In genomic region chr5:74829413-74829812, GRCh38 we compare ENCODE assay signal across 22 cellular contexts. TPM values are rescaled to one million over a fixed set of nuclear protein-coding genes. Genes with fewer than 3 reads are reported as not detected.
DNase-seq lines count a peak whose midpoint lies in the region; ATAC-seq, FAIRE-seq and TF ChIP-seq lines count a peak whose summit lies in the region.
"Had no signal": no experiment of that assay in that cellular context is flagged by ENCODE, and none has a peak within 500 bp of the region (broad histone marks: within the 10 kb centered on the region; RNA-seq: fewer than 3 reads in every experiment).

No MANE protein-coding gene starts in this region.

- peaks cover 41% of the 10 kb centered on the region for H3K36me3 Mint-ChIP-seq in CD4-positive, alpha-beta T cell (ENCODE audit: low read depth)
- H3K36me3 Mint-ChIP-seq: CD14-positive monocyte had no signal

- H3K79me1 ChIP-seq in H1 (ENCODE audit: low read depth, low read length) = no peaks in the 10 kb centered on the region

- no peak overlapping the region for H3K4ac ChIP-seq in H1 (replicated peaks; ENCODE audit: insufficient read length, low read depth, low read length)

- H4K5ac ChIP-seq in H1 (ENCODE audit: insufficient read length, low read depth, low read length) = no peak overlapping the region

- DNase-seq in HepG2 (ENCODE audit: low spot score) (no peak), right lobe of liver (no peak), H1 (ENCODE audit: low read depth in 1 of 2, low spot score in 2 of 2) (no peak)
- no peak for DNase-seq in CD4-positive, alpha-beta T cell
- DNase-seq: ACHN; AML-193; BE2C; Caco-2; CD4-positive, alpha-beta memory T cell; DMS153; DND-41; GOT3; H7; HCEC 1CT; HFFc6 had no signal

- TF ChIP-seq EP300 in HepG2 (IDR thresholded peaks at IDR 0.05; ENCODE audit: low read depth in 2 of 2, low read length in 2 of 2) (no peak), HepG2 (CRISPR knock-in tag; IDR thresholded peaks at IDR 0.05; ENCODE audit: borderline replicate concordance) (no peak), Ishikawa (IDR thresholded peaks at IDR 0.05; ENCODE audit: borderline replicate concordance) (no peak), H1 (IDR thresholded peaks at IDR 0.05; ENCODE audit: borderline replicate concordance in 1 of 2, low read depth in 2 of 2, low read length in 2 of 2) (no peak)

- TF ChIP-seq POLR2A in HepG2 (IDR thresholded peaks at IDR 0.05; ENCODE audit: insufficient read depth in 1 of 2, low read depth in 2 of 2, low read length in 2 of 2) (no peak), right lobe of liver (IDR thresholded peaks at IDR 0.05) (no peak), H1 (IDR thresholded peaks at IDR 0.05; ENCODE audit: control extremely low read depth in 1 of 2, low read depth in 2 of 2, low read length in 2 of 2) (no peak)

- H3K14ac ChIP-seq in H1 (ENCODE audit: insufficient read length) = no peak overlapping the region

- H3K79me2 ChIP-seq in HepG2 (ENCODE audit: insufficient read depth, low read length) = peaks cover 41% of the 10 kb centered on the region
- H3K79me2 ChIP-seq in H1 (ENCODE audit: control insufficient read depth in 1 of 2, insufficient read depth in 2 of 2, low read length in 2 of 2) = peaks cover 0 to 87% of the 10 kb centered on the region in 2 experiments; a peak in 2 of 4 replicates

- no peak overlapping the region for H2BK12ac ChIP-seq in H1 (ENCODE audit: low read depth, low read length)

- peaks cover 19% of the 10 kb centered on the region for H3K4me1 ChIP-seq in HepG2 (ENCODE audit: insufficient read depth, low read length)
- H3K4me1 ChIP-seq in right lobe of liver = peaks cover 0 to 13% (median 5%) of the 10 kb centered on the region in 4 donors
- H3K4me1 ChIP-seq in H1 (replicated peaks in 1 of 4; ENCODE audit: control insufficient read depth in 3 of 4, insufficient read depth in 4 of 4, low read length in 3 of 4) = peaks cover 0 to under 1% (median 0%) of the 10 kb centered on the region in 4 experiments; a peak in 1 of 7 replicates
- H3K4me1 ChIP-seq: BE2C; BLaER1 treated with 17β-estradiol and CSF1 and Interleukin-3, amounts not matched to agents 10 nM and 100 nM had no signal

- H3K9me3 Mint-ChIP-seq in CD4-positive, alpha-beta T cell = no peaks in the 10 kb centered on the region
- H3K9me3 Mint-ChIP-seq: CD4-positive, alpha-beta memory T cell; HFFc6 had no signal

- POLR2A ChIA-PET in HepG2 (lab: Yijun Ruan, JAX) = no interaction called here
- POLR2A ChIA-PET in H1 (lab: Charles Lee; ENCODE audit: partially characterized antibody) = no interaction called here
- POLR2A ChIA-PET in CD4-positive, alpha-beta T cell (lab: Charles Lee) = no interaction called here

- H3K9me3 ChIP-seq in HepG2 (ENCODE audit: low read length) (no peaks in the 10 kb centered on the region), right lobe of liver (no peaks in the 10 kb centered on the region), H1 (ENCODE audit: insufficient read depth in 2 of 2, low read depth in 1 of 2, low read length in 1 of 2) (no peaks in the 10 kb centered on the region)
- H3K9me3 ChIP-seq in CD4-positive, alpha-beta T cell (ENCODE audit: control insufficient read depth, low read length) = no peaks in the 10 kb centered on the region
- H3K9me3 ChIP-seq: BE2C; BLaER1 treated with 17β-estradiol and CSF1 and Interleukin-3, amounts not matched to agents 10 nM and 100 nM; Caco-2 had no signal

- CTCF ChIA-PET in HepG2 (lab: Yijun Ruan, JAX; ENCODE audit: low intra/inter-chr PET ratio, low total read pairs) (no interaction called here), H1 (lab: Charles Lee; ENCODE audit: partially characterized antibody) (interaction anchor here (0.6 to 0.9 kb wide), 2 partner anchors 30 to 85 kb away, joined by 3 read pairs; no protein-coding TSS in a partner anchor)
- CTCF ChIA-PET in CD4-positive, alpha-beta T cell (lab: Charles Lee) = no interaction called here

- H3K18ac ChIP-seq in H1 (ENCODE audit: extremely low read depth, low read length) = no peak overlapping the region

- H2BK5ac ChIP-seq in H1 (ENCODE audit: low read depth, low read length) = no peak overlapping the region

- no peak overlapping the region for H4K8ac ChIP-seq in H1 (ENCODE audit: extremely low read depth, insufficient read depth, low read length)

- H2BK20ac ChIP-seq in H1 (ENCODE audit: low read length) = no peak overlapping the region

- TF ChIP-seq CTCF in HepG2 (CRISPR knock-in tag; IDR thresholded peaks at IDR 0.05) = no peak
- TF ChIP-seq CTCF in right lobe of liver (IDR thresholded peaks at IDR 0.05) = no peak
- TF ChIP-seq CTCF in H1 (IDR thresholded peaks at IDR 0.05; ENCODE audit: control extremely low read depth in 1 of 3, insufficient read depth in 1 of 3, low read depth in 1 of 3, low read length in 3 of 3) = no peak
- TF ChIP-seq CTCF in CD4-positive, alpha-beta T cell (IDR thresholded peaks at IDR 0.05) = no peak

- no peaks in the 10 kb centered on the region for H3K4me1 Mint-ChIP-seq in CD4-positive, alpha-beta T cell (ENCODE audit: low read depth)
- H3K4me1 Mint-ChIP-seq: CD14-positive monocyte had no signal

- no peak for FAIRE-seq in HepG2 (lab: Jason Lieb, UNC)
- FAIRE-seq in H1 (lab: Jason Lieb, UNC) = no peak
- FAIRE-seq: A204.1, GM12892 had no signal

- H3K4me2 ChIP-seq in HepG2 (ENCODE audit: low read depth, low read length) (no peak overlapping the region), H1 (ENCODE audit: insufficient read depth in 1 of 2, low read depth in 2 of 2, low read length in 2 of 2) (no peak overlapping the region)
- H3K4me2 ChIP-seq: BLaER1 treated with 17β-estradiol and CSF1 and Interleukin-3, amounts not matched to agents 10 nM and 100 nM had no signal

- BruUV-seq in HepG2 (replicated peaks; lab: Mats Ljungman, UMichigan) = no TSS peak

- H2BK15ac ChIP-seq in H1 (ENCODE audit: low read length) = no peak overlapping the region

- peaks cover 1 to 32% of the 10 kb centered on the region in 2 experiments; a peak in 4 of 5 replicates for H3K36me3 ChIP-seq in HepG2 (replicated peaks in 1 of 2; ENCODE audit: control insufficient read depth in 1 of 2, insufficient read depth in 2 of 2, low read length in 2 of 2)
- no peaks in the 10 kb centered on the region for H3K36me3 ChIP-seq in right lobe of liver
- peaks cover 0 to 32% (median 6%) of the 10 kb centered on the region in 4 experiments; a peak in 5 of 8 replicates for H3K36me3 ChIP-seq in H1 (ENCODE audit: control insufficient read depth in 2 of 4, insufficient read depth in 4 of 4, low read length in 3 of 4)
- H3K36me3 ChIP-seq: BE2C had no signal

- H3K4me3 ChIP-seq in HepG2 (replicated peaks in 1 of 3; ENCODE audit: insufficient read depth in 1 of 3, low read depth in 2 of 3, low read length in 3 of 3) = no peak overlapping the region
- H3K4me3 ChIP-seq in right lobe of liver = no peak overlapping the region
- no peak overlapping the region for H3K4me3 ChIP-seq in H1 (ENCODE audit: extremely low read depth in 1 of 4, insufficient read depth in 2 of 4, low read depth in 3 of 4, low read length in 4 of 4)
- H3K4me3 ChIP-seq: BLaER1 treated with 17β-estradiol and CSF1 and Interleukin-3, amounts not matched to agents 10 nM and 100 nM had no signal

- H3K27ac ChIP-seq in HepG2 (ENCODE audit: extremely low read length, insufficient read depth, low read length) (no peak overlapping the region), right lobe of liver (no peak overlapping the region), H1 (ENCODE audit: low read depth, low read length) (no peak overlapping the region)
- H3K27ac ChIP-seq in CD4-positive, alpha-beta T cell (ENCODE audit: low read depth, low read length) = no peak overlapping the region
- H3K27ac ChIP-seq: 22Rv1; BLaER1 treated with 17β-estradiol and CSF1 and Interleukin-3, amounts not matched to agents 10 nM and 100 nM had no signal

- no peak overlapping the region for H3K4me3 Mint-ChIP-seq in CD4-positive, alpha-beta T cell
- H3K4me3 Mint-ChIP-seq: CD14-positive monocyte; CD4-positive, alpha-beta memory T cell; HFFc6 had no signal

- intact Hi-C loops in HepG2 (cut with micrococcal nuclease; ENCODE audit: unreplicated experiment) (no loop called here), right lobe of liver (cut with DNase I) (no loop called here)
- intact Hi-C loops in CD4-positive, alpha-beta T cell (cut with DNase I, micrococcal nuclease) = no loop called here

- ATAC-seq in HepG2 (no peak), right lobe of liver (no peak), GM19463 (IDR thresholded peaks at IDR 0.05; ENCODE audit: unreplicated experiment) (no peak)
- ATAC-seq in CD4-positive, alpha-beta T cell (ENCODE audit: poor library complexity) = no peak

- WGBS in HepG2 (ENCODE audit: low lambda C conversion rate) = 99% methylated on average over 7 of the region's 7 CpGs
- 88% methylated on average over 6 of the region's 7 CpGs for WGBS in right lobe of liver (ENCODE audit: insufficient coverage, low coverage, low lambda C conversion rate, missing lambda C conversion rate)
- 99% methylated on average over 7 of the region's 7 CpGs; no CpG with 5 or more reads in 1 of the 2 experiments for WGBS in H1 (ENCODE audit: extremely low coverage in 1 of 2, insufficient coverage in 1 of 2, insufficient read length in 1 of 2, insufficient replicate concordance in 2 of 2, low coverage in 1 of 2, low lambda C conversion rate in 2 of 2, missing lambda C conversion rate in 1 of 2), 2 experiments

- H3K27me3 ChIP-seq in HepG2 (ENCODE audit: control insufficient read depth in 1 of 2, insufficient read depth in 2 of 2, low read length in 2 of 2) = no peaks in the 10 kb centered on the region
- H3K27me3 ChIP-seq in right lobe of liver = no peaks in the 10 kb centered on the region
- H3K27me3 ChIP-seq in H1 (replicated peaks in 1 of 4; ENCODE audit: control insufficient read depth in 3 of 4, extremely low read depth in 1 of 4, insufficient read depth in 3 of 4, low read length in 3 of 4) = no peaks in the 10 kb centered on the region
- H3K27me3 ChIP-seq in CD4-positive, alpha-beta T cell (ENCODE audit: control insufficient read depth, insufficient read depth, low read length) = no peaks in the 10 kb centered on the region
- H3K27me3 ChIP-seq: BLaER1 treated with 17β-estradiol and CSF1 and Interleukin-3, amounts not matched to agents 10 nM and 100 nM had no signal

- H2AFZ ChIP-seq in HepG2 (ENCODE audit: low read length) (no peak overlapping the region), H1 (ENCODE audit: low read length) (no peak overlapping the region)

- H4K20me1 ChIP-seq in HepG2 (ENCODE audit: insufficient read depth, low read length) (no peaks in the 10 kb centered on the region), H1 (replicated peaks in 1 of 2; ENCODE audit: control insufficient read depth in 1 of 2, insufficient read depth in 2 of 2, low read length in 2 of 2) (no peaks in the 10 kb centered on the region)
- H4K20me1 ChIP-seq: BLaER1 treated with 17β-estradiol and CSF1 and Interleukin-3, amounts not matched to agents 10 nM and 100 nM had no signal

- no peak overlapping the region for H3K27ac Mint-ChIP-seq in CD4-positive, alpha-beta T cell
- H3K27ac Mint-ChIP-seq: CD14-positive monocyte; CD4-positive, alpha-beta memory T cell; HFFc6 had no signal

- H2AK5ac ChIP-seq in H1 (ENCODE audit: low read depth, low read length) = no peak overlapping the region

- H2BK120ac ChIP-seq in H1 (replicated peaks; ENCODE audit: low read depth, low read length) = no peak overlapping the region

- H3K27me3 Mint-ChIP-seq in CD4-positive, alpha-beta T cell = no peaks in the 10 kb centered on the region
- H3K27me3 Mint-ChIP-seq: CD4-positive, alpha-beta memory T cell had no signal

- H3K23ac ChIP-seq in H1 (ENCODE audit: insufficient read length) = no peak overlapping the region

- no peak overlapping the region for H4K91ac ChIP-seq in H1 (replicated peaks; ENCODE audit: insufficient read length, low read length)

- H3K9ac ChIP-seq in HepG2 (ENCODE audit: insufficient read depth, low read depth, low read length) (no peak overlapping the region), H1 (replicated peaks in 1 of 4; ENCODE audit: extremely low read depth in 1 of 4, low read depth in 3 of 4, low read length in 3 of 4) (no peak overlapping the region)
- H3K9ac ChIP-seq: BLaER1 treated with 17β-estradiol and CSF1 and Interleukin-3, amounts not matched to agents 10 nM and 100 nM had no signal

- H3K23me2 ChIP-seq in H1 (ENCODE audit: low read depth, low read length) = peaks cover 2% of the 10 kb centered on the region; the same call in 1 of the 2 replicates

- TF ChIP-seq RAD21 in HepG2 (CRISPR knock-in tag; IDR thresholded peaks at IDR 0.05) (no peak), Ishikawa (IDR thresholded peaks at IDR 0.05; ENCODE audit: low read depth) (no peak), H1 (IDR thresholded peaks at IDR 0.05 in 1 of 2, conservative IDR thresholded peaks at IDR 0.05 in 1 of 2; ENCODE audit: low read depth in 2 of 2, low read length in 2 of 2) (no peak)

- in situ Hi-C loops in HepG2 (cut with HindIII; ENCODE audit: extremely low pct_ligation_motif_present, low pct_unique_long_range_greater_than_20kb) = no loop called here

- no peak overlapping the region for H3K56ac ChIP-seq in H1 (replicated peaks; ENCODE audit: insufficient read length, low read depth, low read length)

RNA-seq across cellular contexts. Expression of gene FAM169A, which starts 36.8 kb away (rescaled TPM):
- total RNA-seq in HepG2 (2016; rRNA removed; fragmentation: Illumina TruSeq; extraction: Trizol) (84.8 and 110 TPM in 2 replicates), right lobe of liver (1 to 10 TPM; 1.2 to 7.5 (median 4.1) TPM)
- total RNA-seq in HepG2 (2016; cell fraction: cytosol; rRNA removed; fragmentation: Illumina TruSeq; extraction: Trizol; ENCODE audit: low read depth) = 657 and 772 TPM in 2 replicates
- total RNA-seq in HepG2 (2016; cell fraction: insoluble cytoplasmic fraction; rRNA removed; fragmentation: Illumina TruSeq; extraction: Trizol) = 82.4 and 105 TPM in 2 replicates
- 249 and 285 TPM in 2 replicates for total RNA-seq in HepG2 (2016; cell fraction: membrane; rRNA removed; fragmentation: Illumina TruSeq; extraction: Trizol)
- 76.1 and 83.8 TPM in 2 replicates for total RNA-seq in HepG2 (2016; cell fraction: nucleus; rRNA removed; fragmentation: Illumina TruSeq; extraction: Trizol)
- polyA plus RNA-seq in HepG2 (2011; rRNA removed) (18.8 and 21.1 TPM in 2 replicates), H1 (2011; rRNA removed) (9.0 and 12.6 TPM in 2 replicates)
- polyA plus RNA-seq in HepG2 (2011; cell fraction: cytosol; rRNA removed) = 9.6 and 15.9 TPM in 2 replicates
- 19.5 and 21.4 TPM in 2 replicates for polyA plus RNA-seq in HepG2 (2011; cell fraction: nucleus; rRNA removed)
- 23.9 and 38.1 TPM in 2 replicates for polyA plus RNA-seq in HepG2 (2012)
- polyA plus RNA-seq in HepG2 (2016; cell fraction: cytosol; fragmentation: Illumina TruSeq; extraction: Trizol; ENCODE audit: low read depth) = 0.95 and 1.1 TPM in 2 replicates
- polyA plus RNA-seq in HepG2 (2016; cell fraction: insoluble cytoplasmic fraction; fragmentation: Illumina TruSeq; extraction: Trizol; ENCODE audit: low read depth) = 25.7 and 29.8 TPM in 2 replicates
- 4.1 and 4.5 TPM in 2 replicates for polyA plus RNA-seq in HepG2 (2016; cell fraction: membrane; fragmentation: Illumina TruSeq; extraction: Trizol; ENCODE audit: low read depth)
- polyA plus RNA-seq in HepG2 (2016; cell fraction: nucleus; fragmentation: Illumina TruSeq; extraction: Trizol; ENCODE audit: insufficient read depth, low read depth) = 48.9 and 51.5 TPM in 2 replicates
- polyA minus RNA-seq in HepG2 (2011; rRNA and poly(A)+ RNA removed; ENCODE audit: low replicate concordance) = 30.7 TPM in 1 of 2 replicates, not detected in the other
- polyA minus RNA-seq in HepG2 (2011; cell fraction: cytosol; rRNA and poly(A)+ RNA removed) = 38.6 and 46.9 TPM in 2 replicates
- 108 and 113 TPM in 2 replicates for polyA minus RNA-seq in HepG2 (2011; cell fraction: nucleus; rRNA and poly(A)+ RNA removed)
- 78.7 and 83.1 TPM in 2 replicates for total RNA-seq in H1 (2021; fragmentation: NEBNext Ultra II Directional; extraction: Animal tissue kit (Norgen Biotek cat#: 25700))
- 17.4 TPM for polyA plus RNA-seq in H1 (2011; cell fraction: cytosol; rRNA removed)
- polyA plus RNA-seq in H1 (2011; cell fraction: nucleus; rRNA removed) = 13.0 TPM
- polyA plus RNA-seq in H1 (2012, experiment 1 of 2) = 12.2 to 25.3 TPM (median 17.9 TPM) in 4 replicates
- polyA plus RNA-seq in H1 (2012, experiment 2 of 2) = 1.5 TPM
- 29.1 TPM for polyA plus RNA-seq in H1 (2013, experiment 1 of 2)
- 30.1 TPM for polyA plus RNA-seq in H1 (2013, experiment 2 of 2)
- polyA minus RNA-seq in H1 (2011; rRNA and poly(A)+ RNA removed) = 45.6 and 62.0 TPM in 2 replicates
- 30.0 TPM for polyA minus RNA-seq in H1 (2011; cell fraction: cytosol; rRNA and poly(A)+ RNA removed)
- 59.1 TPM for polyA minus RNA-seq in H1 (2011; cell fraction: nucleus; rRNA and poly(A)+ RNA removed)
- 10 to 100 TPM; 13.3 to 14.7 TPM for total RNA-seq in CD4-positive, alpha-beta T cell
- polyA plus RNA-seq: CD14-positive monocyte had no signal

Comparison
In these comparisons a context has a peak if more than half of its experiments do, and no peak if none do; other contexts are left out.
1. Of the 41 proteins assayed by ChIP-seq in both HepG2 and H1: peak only in HepG2: none; only in H1: none; in both: CEBPB; in neither: 40.